In the genomic region with DNA sequence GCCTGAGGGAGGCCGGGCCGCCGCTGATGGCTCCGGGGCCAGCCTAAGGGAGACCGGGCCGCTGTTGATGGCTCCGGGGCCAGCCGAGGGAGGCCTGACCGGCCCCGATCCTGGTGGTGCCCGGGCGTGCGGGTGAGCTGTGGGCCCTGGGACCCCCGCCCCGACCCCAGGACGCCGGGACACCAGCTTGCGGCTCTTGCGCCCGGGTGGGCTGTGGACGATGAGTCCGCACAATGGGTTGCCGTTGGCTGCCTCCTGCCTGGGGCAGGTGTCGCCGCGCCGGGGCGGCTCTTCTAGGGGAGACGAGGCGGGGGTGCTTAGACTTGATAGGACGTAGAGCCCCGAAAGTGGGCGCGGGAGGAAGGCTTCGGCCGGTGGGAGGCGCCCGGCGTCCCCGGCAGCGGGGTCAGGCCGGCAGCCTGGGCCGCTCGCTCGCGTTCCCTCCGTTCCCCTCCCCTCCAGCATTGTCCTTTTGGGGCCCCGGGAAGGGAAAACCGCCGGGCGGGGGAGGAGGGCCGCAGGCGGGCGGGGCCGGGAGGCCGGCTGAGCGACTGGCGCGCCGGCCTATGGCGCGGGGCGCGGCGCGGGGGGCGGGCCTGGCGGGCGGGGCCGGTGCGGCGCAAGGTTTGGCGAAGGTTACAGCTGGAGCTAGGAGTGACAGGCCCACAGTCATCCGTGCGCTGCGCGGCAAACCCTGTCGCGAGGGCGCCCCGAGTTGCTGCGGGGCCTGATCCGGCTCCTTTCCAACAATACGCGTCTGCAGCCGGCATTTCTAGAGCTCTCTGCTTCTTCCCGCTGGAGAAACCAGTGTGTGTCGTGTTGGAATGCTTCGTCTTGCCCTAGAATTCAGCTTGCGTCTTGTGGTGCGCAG, we compare ENCODE assay signal across 8 cellular contexts. TPM values are rescaled to one million over a fixed set of nuclear protein-coding genes. Genes with fewer than 3 reads are reported as not detected.
DNase-seq lines count a peak whose midpoint lies in the region; ATAC-seq and TF ChIP-seq lines count a peak whose summit lies in the region.

No MANE protein-coding gene starts in this region.

- peaks cover 22% of the 10 kb centered on the region for H3K4me1 Mint-ChIP-seq in activated B cell treated with CpG ODN at 0.5 μM for 24 hours

- peak overlapping the region; percentile 78 for H3K27ac Mint-ChIP-seq in activated B cell treated with CpG ODN at 0.5 μM for 24 hours

- intact Hi-C loops in activated B cell treated with CpG ODN at 0.5 μM for 24 hours (cut with micrococcal nuclease) = loop anchor here (1.0 to 5.0 kb wide), 10 partner anchors 34 to 1659 kb away; partner anchors contain the start of genes ACOX3, MAN2B2, MRFAP1 and TADA2B
- intact Hi-C loops in spleen (cut with DNase I; ENCODE audit: low total_unique reads) = loop anchor here (5.0 to 10.0 kb wide), 2 partner anchors 66 to 91 kb away; partner anchors contain the start of gene BLOC1S4

- peak overlapping the region; percentile 84 for H3K4me3 Mint-ChIP-seq in activated B cell treated with CpG ODN at 0.5 μM for 24 hours

- H3K9me3 Mint-ChIP-seq in activated B cell treated with CpG ODN at 0.5 μM for 24 hours = no peaks in the 10 kb centered on the region

- POLR2A ChIA-PET in AG04449 (lab: Yijun Ruan, JAX) (interaction anchor here (0.6 to 1.0 kb wide), 4 partner anchors 14 to 285 kb away, joined by 3 to 6 read pairs (median 4); partner anchors contain the start of gene GRPEL1), activated B cell treated with CpG ODN at 0.5 μM for 24 hours (lab: Charles Lee) (interaction anchor here (0.5 to 2.3 kb wide), 12 partner anchors 11 to 1645 kb away, joined by 3 to 11 read pairs (median 6); partner anchors contain the start of genes BLOC1S4, GRPEL1, MAN2B2 and MRFAP1)

- peak overlapping the region; percentile 94 to 100 (median 99) for H3K27ac ChIP-seq in spleen

- H3K36me3 Mint-ChIP-seq in activated B cell treated with CpG ODN at 0.5 μM for 24 hours (ENCODE audit: low read depth) = peaks cover 11% of the 10 kb centered on the region

- ATAC-seq in GM18858 (IDR thresholded peaks at IDR 0.05; ENCODE audit: unreplicated experiment) = peak; percentile 48
- peak; percentile 66 for ATAC-seq in HG03064 (IDR thresholded peaks at IDR 0.05; ENCODE audit: low read depth, unreplicated experiment)
- peak; percentile 67 for ATAC-seq in activated B cell treated with CpG ODN at 0.5 μM for 24 hours (ENCODE audit: low read depth)

- DNase-seq in AG04449 (ENCODE audit: low read depth, low spot score) = no peak
- DNase-seq in NCI-H2171 treated with DMSO at 0.1 percent for 48 hours (lab: John Stamatoyannopoulos, UW) = peak; percentile 60
- DNase-seq in activated B cell treated with CpG ODN at 0.5 μM for 24 hours = peak; percentile 88
- DNase-seq in cardiac fibroblast (ENCODE audit: low read depth in 2 of 2) = peak; percentile 86 to 93
- DNase-seq in inferior parietal cortex (ENCODE audit: extremely low spot score) = peak; percentile 84
- DNase-seq in spleen = peak; percentile 97

- H3K9me3 ChIP-seq in spleen = no peaks in the 10 kb centered on the region

- WGBS in spleen, 5 donors = 1 to 3% (median 1%) methylated on average over 28 to 91 of the region's 91 CpGs

- no peaks in the 10 kb centered on the region for H3K27me3 ChIP-seq in spleen (replicated peaks in 1 of 7)

- H3K27me3 Mint-ChIP-seq in activated B cell treated with CpG ODN at 0.5 μM for 24 hours = no peaks in the 10 kb centered on the region

- no peak for TF ChIP-seq CTCF in AG04449 (IDR thresholded peaks at IDR 0.05; ENCODE audit: insufficient read depth, low read length, missing control alignments)
- TF ChIP-seq CTCF in activated B cell treated with CpG ODN at 0.5 μM for 24 hours (IDR thresholded peaks at IDR 0.05) = no peak
- no peak for TF ChIP-seq CTCF in cardiac fibroblast (IDR thresholded peaks at IDR 0.05; ENCODE audit: low read depth, low read length)
- peak in 4 of 11 experiments; percentile 10 to 35 (median 23) for TF ChIP-seq CTCF in spleen (IDR thresholded peaks at IDR 0.05 in 8 of 11, conservative IDR thresholded peaks at IDR 0.05 in 3 of 11)

- peaks cover 17 to 69% (median 51%) of the 10 kb centered on the region in 6 donors for H3K4me1 ChIP-seq in spleen

- peaks cover 0 to 21% (median 0%) of the 10 kb centered on the region in 6 donors for H3K36me3 ChIP-seq in spleen

- peak in 1 of 3 donors; percentile 72 for TF ChIP-seq POLR2A in spleen (IDR thresholded peaks at IDR 0.05)

- CTCF ChIA-PET in AG04449 (lab: Yijun Ruan, JAX) (interaction anchor here (1.0 to 2.3 kb wide), 8 partner anchors 9 to 189 kb away, joined by 3 to 22 read pairs (median 4); no protein-coding TSS in a partner anchor), activated B cell treated with CpG ODN at 0.5 μM for 24 hours (lab: Charles Lee) (interaction anchor here (1.9 kb wide), 1 partner anchor 90 kb away, joined by 4 read pairs; no protein-coding TSS in a partner anchor)

- H3K4me3 ChIP-seq in AG04449 (ENCODE audit: low read depth, low read length) (peak overlapping the region; percentile 86), cardiac fibroblast (replicated peaks in 1 of 2; ENCODE audit: low read depth in 2 of 2, low read length in 2 of 2) (peak overlapping the region; percentile 86 to 92), spleen (peak overlapping the region; percentile 66 to 95 (median 91))

RNA-seq across cellular contexts. Expression of gene KIAA0232, which starts 0.8 kb away (rescaled TPM):
- total RNA-seq in activated B cell treated with CpG ODN at 0.5 μM for 24 hours (14.9 and 15.5 TPM in 2 replicates), spleen (10 to 100 TPM; 28.0 to 50.6 (median 46.7) TPM)
- polyA plus RNA-seq in spleen = 1 to 10 TPM; 3.2 to 5.9 (median 3.3) TPM
